ENCODE assay signal across 28 cellular contexts in genomic region chr1:86317926-86318325, GRCh38.
"Had no signal": no experiment of that assay in that cellular context is flagged by ENCODE, and none has a peak within 500 bp of the region (broad histone marks: within the 10 kb centered on the region; RNA-seq: fewer than 3 reads in every experiment).

No MANE protein-coding gene starts in this region.

- H3K4me3 ChIP-seq: neural progenitor cell, ovary, psoas muscle, skin epidermis, smooth muscle cell, spleen, stomach, thoracic aorta, thyroid gland, tibial nerve, upper lobe of left lung, vagina had no signal

- ATAC-seq: naive thymus-derived CD4-positive, alpha-beta T cell; natural killer cell; right cardiac atrium; sciatic nerve; stimulated activated memory B cell treated with anti-CD40 and anti-IgM and Interleukin-4, amounts not matched to agents 10 μg/mL and 1 μg/mL and 100 μg/mL, for 72 hours had no signal

- H3K4me2 ChIP-seq: neural progenitor cell, smooth muscle cell had no signal

- FAIRE-seq: urothelium cell line had no signal

- H3K9me3 ChIP-seq: ovary, psoas muscle, spleen, stomach, thoracic aorta, thyroid gland, tibial nerve, upper lobe of left lung, vagina had no signal

- H3K9ac ChIP-seq: neural progenitor cell, parathyroid adenoma had no signal

- DNase-seq: naive thymus-derived CD4-positive, alpha-beta T cell; natural killer cell; occipital lobe; ovary; posterior cingulate gyrus; psoas muscle; right cardiac atrium; spleen; stimulated activated CD4-positive, alpha-beta T cell treated with anti-CD3 and anti-CD28 coated beads, Interleukin-12 subunit alpha, Interleukin-12 subunit beta, amount 100 ng/mL, for 4 hours; stimulated activated CD4-positive, alpha-beta T cell treated with anti-CD3 and anti-CD28 coated beads, Interleukin-1b, Interleukin-23, amount 100 ng/mL, for 48 hours; stimulated activated CD4-positive, alpha-beta T cell treated with anti-CD3 and anti-CD28 coated beads, Interleukin-4, amount 100 ng/mL, for 1 hour; stimulated activated CD4-positive, alpha-beta T cell treated with anti-CD3 and anti-CD28 coated beads, Interleukin-4, amount 100 ng/mL, for 4 hours; stimulated activated CD8-positive, alpha-beta memory T cell treated with anti-CD3 and anti-CD28 coated beads, Interleukin-4, amount 100 ng/mL, for 48 hours; stimulated activated naive CD4-positive, alpha-beta T cell treated with Interleukin-2 at 50 U/mL for 16 hours; stomach; thyroid gland; trophoblast cell; upper lobe of left lung had no signal

- H3K4me1 ChIP-seq: neural progenitor cell, parathyroid adenoma, psoas muscle, spleen, stomach, thyroid gland, tibial nerve, upper lobe of left lung, vagina had no signal

- H3K27ac ChIP-seq: neural progenitor cell, ovary, parathyroid adenoma, psoas muscle, skin epidermis, spleen, stomach, thoracic aorta, thyroid gland, tibial nerve, upper lobe of left lung, vagina had no signal

- H3K79me2 ChIP-seq: parathyroid adenoma had no signal

- H3K36me3 ChIP-seq: neural progenitor cell, ovary, spleen, stomach, thoracic aorta, thyroid gland, tibial nerve, upper lobe of left lung, vagina had no signal

- H3K27me3 ChIP-seq: neural progenitor cell, ovary, spleen, stomach, thyroid gland, tibial nerve, upper lobe of left lung, vagina had no signal

- H2AFZ ChIP-seq: neural progenitor cell, parathyroid adenoma had no signal
